ENCODE assay signal across 17 cellular contexts in the genomic region with DNA sequence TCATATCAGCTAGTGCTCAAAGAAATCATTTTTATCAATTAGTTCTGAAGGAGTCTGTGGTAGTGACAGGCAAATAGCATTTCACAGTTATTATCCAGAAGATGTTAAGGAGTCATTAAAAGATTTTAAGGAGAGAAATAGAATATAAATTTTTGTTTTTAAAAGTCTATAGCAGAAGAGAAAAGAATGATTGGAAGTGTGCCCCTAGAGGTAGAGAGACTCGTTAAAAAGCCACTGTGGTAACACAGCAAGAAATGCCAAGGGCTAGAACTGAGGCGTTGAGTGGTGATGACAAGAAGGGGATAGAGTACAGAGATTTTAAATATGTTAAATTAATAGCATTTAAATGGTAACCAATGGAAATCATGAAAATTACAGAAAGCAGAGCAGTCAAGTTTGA.
"Had no signal": no experiment of that assay in that cellular context is flagged by ENCODE, and none has a peak within 500 bp of the region (broad histone marks: within the 10 kb centered on the region; RNA-seq: fewer than 3 reads in every experiment).

No MANE protein-coding gene starts in this region.

- H3K27ac ChIP-seq: adrenal gland, coronary artery, pancreas, thyroid gland, uterus had no signal

- H3K27me3 ChIP-seq: adrenal gland, pancreas, thyroid gland, uterus had no signal

- H3K9me3 Mint-ChIP-seq: activated CD4-positive, alpha-beta memory T cell treated with anti-CD3 and anti-CD28 coated beads, Interleukin-2, amount 10 ng/mL, durations not matched to agents 7 days and 5 days; stimulated activated naive B cell treated with anti-CD40 and anti-IgM and Interleukin-4, amounts not matched to agents 10 μg/mL and 1 μg/mL and 100 μg/mL, for 72 hours; T-helper 1 cell treated with Interleukin-12 subunit alpha and Interleukin-12 subunit beta and Interleukin-4 antibody, amounts not matched to agents 30 μg/mL and 1 μg/mL, for 36 hours had no signal

- H3K9me3 ChIP-seq: adrenal gland, pancreas, thyroid gland, uterus had no signal

- H3K4me1 Mint-ChIP-seq: activated CD4-positive, alpha-beta memory T cell treated with anti-CD3 and anti-CD28 coated beads, Interleukin-2, amount 10 ng/mL, durations not matched to agents 7 days and 5 days; naive B cell had no signal

- H3K27ac Mint-ChIP-seq: activated CD4-positive, alpha-beta memory T cell treated with anti-CD3 and anti-CD28 coated beads, Interleukin-2, amount 10 ng/mL, durations not matched to agents 7 days and 5 days; naive B cell; stimulated activated naive B cell treated with anti-CD40 and anti-IgM and Interleukin-4, amounts not matched to agents 10 μg/mL and 1 μg/mL and 100 μg/mL, for 72 hours; T-helper 1 cell treated with Interleukin-12 subunit alpha and Interleukin-12 subunit beta and Interleukin-4 antibody, amounts not matched to agents 30 μg/mL and 1 μg/mL, for 36 hours had no signal

- H3K27me3 Mint-ChIP-seq: activated CD4-positive, alpha-beta memory T cell treated with anti-CD3 and anti-CD28 coated beads, Interleukin-2, amount 10 ng/mL, durations not matched to agents 7 days and 5 days had no signal

- H3K4me3 ChIP-seq: adrenal gland, coronary artery, pancreas, thyroid gland, uterus had no signal

- H3K4me3 Mint-ChIP-seq: activated CD4-positive, alpha-beta memory T cell treated with anti-CD3 and anti-CD28 coated beads, Interleukin-2, amount 10 ng/mL, durations not matched to agents 7 days and 5 days; activated T-cell treated with anti-CD3 and anti-CD28 coated beads, Interleukin-2, amount 50 U/mL, for 4 hours; naive B cell; stimulated activated naive B cell treated with anti-CD40 and anti-IgM and Interleukin-4, amounts not matched to agents 10 μg/mL and 1 μg/mL and 100 μg/mL, for 72 hours; T-helper 1 cell treated with Interleukin-12 subunit alpha and Interleukin-12 subunit beta and Interleukin-4 antibody, amounts not matched to agents 30 μg/mL and 1 μg/mL, for 36 hours had no signal

- H3K36me3 Mint-ChIP-seq: naive B cell; stimulated activated naive B cell treated with anti-CD40 and anti-IgM and Interleukin-4, amounts not matched to agents 10 μg/mL and 1 μg/mL and 100 μg/mL, for 72 hours had no signal

- ATAC-seq: activated T-cell treated with anti-CD3 and anti-CD28 coated beads, Interleukin-2, amount 50 U/mL, for 4 hours; left lobe of liver; pancreas; stimulated activated naive B cell treated with anti-CD40 and anti-IgM and Interleukin-4, amounts not matched to agents 10 μg/mL and 1 μg/mL and 100 μg/mL, for 72 hours had no signal

- H3K36me3 ChIP-seq: adrenal gland, pancreas, thyroid gland, uterus had no signal

- H3K4me1 ChIP-seq: adrenal gland, pancreas, thyroid gland, uterus had no signal

- DNase-seq: activated CD4-positive, alpha-beta memory T cell treated with anti-CD3 and anti-CD28 coated beads, Interleukin-2, amount 10 ng/mL, durations not matched to agents 7 days and 5 days; activated CD4-positive, alpha-beta T cell treated with anti-CD3 and anti-CD28 coated beads for 4 hours; activated effector memory CD4-positive, alpha-beta T cell treated with Interleukin-2 at 50 U/mL for 16 hours; activated naive CD4-positive, alpha-beta T cell treated with anti-CD3 and anti-CD28 coated beads, Interleukin-2, amount 50 U/mL, for 16 hours; activated T-cell treated with anti-CD3 and anti-CD28 coated beads, Interleukin-2, amount 50 U/mL, for 4 hours; adrenal gland; central memory CD4-positive, alpha-beta T cell; foreskin fibroblast; naive B cell; pancreas; stimulated activated CD4-positive, alpha-beta T cell treated with anti-CD3 and anti-CD28 coated beads, Interleukin-2, amount 100 ng/mL, for 48 hours; stimulated activated naive B cell treated with anti-CD40 and anti-IgM and Interleukin-4, amounts not matched to agents 10 μg/mL and 1 μg/mL and 100 μg/mL, for 72 hours; thyroid gland; uterus had no signal
